ENCODE assay signal across 8 cellular contexts in genomic region chr1:28915036-28915895, GRCh38. TPM values are rescaled to one million over a fixed set of nuclear protein-coding genes. Genes with fewer than 3 reads are reported as not detected.
DNase-seq lines count a peak whose midpoint lies in the region; ATAC-seq lines count a peak whose summit lies in the region.

No MANE protein-coding gene starts in this region.

- H3K9me3 ChIP-seq in BLaER1: no peaks in the 10 kb centered on the region
- H3K9me3 ChIP-seq in thymus (ENCODE audit: control insufficient read depth): no peaks in the 10 kb centered on the region

- peaks cover 56% of the 10 kb centered on the region for H3K4me1 Mint-ChIP-seq in activated CD4-positive, alpha-beta memory T cell treated with anti-CD3 and anti-CD28 coated beads for 36 hours (ENCODE audit: low read depth)
- peaks cover 44 to 51% of the 10 kb centered on the region in 2 donors for H3K4me1 Mint-ChIP-seq in effector memory CD8-positive, alpha-beta T cell (ENCODE audit: low read depth in 2 of 2)
- H3K4me1 Mint-ChIP-seq in naive B cell: peaks cover 36 to 61% (median 53%) of the 10 kb centered on the region in 3 donors

- peaks cover 70% of the 10 kb centered on the region for H4K20me1 ChIP-seq in BLaER1

- DNase-seq in NCI-H2107 treated with DMSO at 0.1 percent for 48 hours (lab: John Stamatoyannopoulos, UW; ENCODE audit: unreplicated experiment) (peak; percentile 55), naive B cell (peak; percentile 20), inferior parietal cortex (ENCODE audit: extremely low spot score) (no peak)
- peak; percentile 64 for DNase-seq in activated CD4-positive, alpha-beta memory T cell treated with anti-CD3 and anti-CD28 coated beads for 36 hours
- DNase-seq in effector memory CD8-positive, alpha-beta T cell: peak; percentile 39 to 48 (median 41)

- H3K4me2 ChIP-seq in BLaER1: peak overlapping the region; percentile 91

- H3K36me3 ChIP-seq in BLaER1 (no peaks in the 10 kb centered on the region), thymus (ENCODE audit: control insufficient read depth, insufficient read depth) (peaks cover 6% of the 10 kb centered on the region)

- H3K4me1 ChIP-seq in BLaER1 (peaks cover 36% of the 10 kb centered on the region), thymus (ENCODE audit: control insufficient read depth, insufficient read depth, low read length) (peaks cover 20% of the 10 kb centered on the region)

- H3K4me3 ChIP-seq in BLaER1 (peak overlapping the region; percentile 80), thymus (ENCODE audit: low read length) (peak overlapping the region; percentile 98)

- under 1% methylated on average over 32 of the region's 32 CpGs for WGBS in thymus

- peak; percentile 2 for ATAC-seq in GM19463 (IDR thresholded peaks at IDR 0.05; ENCODE audit: unreplicated experiment)
- ATAC-seq in effector memory CD8-positive, alpha-beta T cell (replicated peaks): peak; percentile 48
- peak; percentile 12 to 13 for ATAC-seq in naive B cell (ENCODE audit: low read depth in 2 of 2)

- H3K9ac ChIP-seq in BLaER1: peak overlapping the region; percentile 81

- peak overlapping the region; percentile 98 for H3K4me3 Mint-ChIP-seq in activated CD4-positive, alpha-beta memory T cell treated with anti-CD3 and anti-CD28 coated beads for 36 hours
- H3K4me3 Mint-ChIP-seq in effector memory CD8-positive, alpha-beta T cell: peak overlapping the region; percentile 93 to 94
- peak overlapping the region; percentile 86 to 99 (median 97) for H3K4me3 Mint-ChIP-seq in naive B cell

- peak overlapping the region; percentile 93 for H3K27ac Mint-ChIP-seq in activated CD4-positive, alpha-beta memory T cell treated with anti-CD3 and anti-CD28 coated beads for 36 hours
- peak overlapping the region; percentile 90 to 92 for H3K27ac Mint-ChIP-seq in effector memory CD8-positive, alpha-beta T cell
- peak overlapping the region; percentile 57 to 96 (median 82) for H3K27ac Mint-ChIP-seq in naive B cell

- intact Hi-C loops in activated CD4-positive, alpha-beta memory T cell treated with anti-CD3 and anti-CD28 coated beads for 36 hours (cut with micrococcal nuclease): loop anchor here (1.0 kb wide), 2 partner anchors 12 to 47 kb away; no protein-coding TSS in a partner anchor

- H3K27me3 ChIP-seq in BLaER1 (no peaks in the 10 kb centered on the region), thymus (ENCODE audit: control insufficient read depth, insufficient read depth) (no peaks in the 10 kb centered on the region)

- no peaks in the 10 kb centered on the region for H3K9me3 Mint-ChIP-seq in activated CD4-positive, alpha-beta memory T cell treated with anti-CD3 and anti-CD28 coated beads for 36 hours
- no peaks in the 10 kb centered on the region for H3K9me3 Mint-ChIP-seq in effector memory CD8-positive, alpha-beta T cell
- no peaks in the 10 kb centered on the region for H3K9me3 Mint-ChIP-seq in naive B cell

- no peaks in the 10 kb centered on the region for H3K27me3 Mint-ChIP-seq in activated CD4-positive, alpha-beta memory T cell treated with anti-CD3 and anti-CD28 coated beads for 36 hours
- no peaks in the 10 kb centered on the region for H3K27me3 Mint-ChIP-seq in effector memory CD8-positive, alpha-beta T cell
- H3K27me3 Mint-ChIP-seq in naive B cell: no peaks in the 10 kb centered on the region

- peaks cover 3% of the 10 kb centered on the region for H3K36me3 Mint-ChIP-seq in activated CD4-positive, alpha-beta memory T cell treated with anti-CD3 and anti-CD28 coated beads for 36 hours
- H3K36me3 Mint-ChIP-seq in effector memory CD8-positive, alpha-beta T cell (ENCODE audit: insufficient read depth): peaks cover 19% of the 10 kb centered on the region
- no peaks in the 10 kb centered on the region for H3K36me3 Mint-ChIP-seq in naive B cell

- H3K27ac ChIP-seq in BLaER1: peak overlapping the region; percentile 87
- peak overlapping the region; percentile 86 for H3K27ac ChIP-seq in thymus (ENCODE audit: low read depth)

- POLR2A ChIA-PET in activated CD4-positive, alpha-beta memory T cell treated with anti-CD3 and anti-CD28 coated beads for 36 hours (lab: Charles Lee): interaction anchor here (1.9 to 2.3 kb wide), 4 partner anchors 12 to 48 kb away, joined by 5 to 13 read pairs (median 8); no protein-coding TSS in a partner anchor

- CTCF ChIA-PET in activated CD4-positive, alpha-beta memory T cell treated with anti-CD3 and anti-CD28 coated beads for 36 hours (lab: Charles Lee): interaction anchor here (1.5 to 2.3 kb wide), 2 partner anchors 38 to 118 kb away, joined by 4 to 6 read pairs; no protein-coding TSS in a partner anchor

RNA-seq across cellular contexts. Expression of gene EPB41, which starts 0.9 kb away (rescaled TPM):
- 10 to 100 TPM; 67.6 to 71.0 TPM for total RNA-seq in activated CD4-positive, alpha-beta memory T cell treated with anti-CD3 and anti-CD28 coated beads for 36 hours
- polyA plus RNA-seq in naive B cell (ENCODE audit: low read depth in 6 of 6): 10 to 100 TPM; 46.6 to 72.0 (median 62.5) TPM
- polyA plus RNA-seq in thymus: 18.6 TPM
